19 cellular contexts compared by ENCODE assay signal in the genomic region with DNA sequence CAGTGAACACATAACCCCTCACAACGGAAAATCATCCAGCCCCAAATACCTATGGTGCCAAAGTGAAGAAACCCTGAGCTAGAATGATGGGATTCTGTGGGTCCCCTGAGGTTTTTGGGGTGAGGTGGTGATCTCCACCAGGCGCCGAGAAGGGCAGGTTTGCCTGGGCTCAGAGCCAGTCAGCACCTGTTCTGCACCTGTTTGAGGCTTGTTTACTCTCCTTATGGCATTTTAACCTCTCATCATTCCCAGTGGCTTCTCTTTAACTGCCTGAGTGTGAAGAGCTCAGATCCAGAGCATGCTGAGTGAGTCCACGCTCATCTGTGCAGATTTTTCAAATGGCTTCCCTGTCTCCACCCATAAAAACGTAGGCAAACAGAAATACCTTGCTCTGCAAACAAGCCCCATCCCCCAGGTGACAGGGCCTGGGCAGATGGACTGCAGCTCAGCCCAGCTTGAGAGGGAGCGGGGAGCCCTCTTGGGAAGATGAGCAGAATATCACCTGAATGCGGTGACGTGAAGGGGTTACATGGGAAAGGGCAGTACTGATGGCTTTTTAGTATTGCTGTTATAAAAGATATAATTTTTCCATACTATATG. TPM values are rescaled to one million over a fixed set of nuclear protein-coding genes. Genes with fewer than 3 reads are reported as not detected.
DNase-seq lines count a peak whose midpoint lies in the region; ATAC-seq and TF ChIP-seq lines count a peak whose summit lies in the region.
"Had no signal": no experiment of that assay in that cellular context is flagged by ENCODE, and none has a peak within 500 bp of the region (broad histone marks: within the 10 kb centered on the region; RNA-seq: fewer than 3 reads in every experiment).

No MANE protein-coding gene starts in this region.

- ATAC-seq in left lobe of liver (no peak), HG03521 (IDR thresholded peaks at IDR 0.05; ENCODE audit: unreplicated experiment) (no peak)
- ATAC-seq: activated CD4-positive, alpha-beta T cell treated with anti-CD3 and anti-CD28 coated beads for 36 hours had no signal

- H3K9me3 ChIP-seq in WERI-Rb-1 (ENCODE audit: severe bottlenecking), result peaks cover 1% of the 10 kb centered on the region

- DNase-seq in COLO668 (lab: John Stamatoyannopoulos, UW; ENCODE audit: unreplicated experiment), result peak; percentile 90
- peak; percentile 24 for DNase-seq in NCI-H128 (lab: John Stamatoyannopoulos, UW; ENCODE audit: unreplicated experiment)
- DNase-seq in NCI-H2171 treated with DMSO at 0.1 percent for 48 hours (lab: John Stamatoyannopoulos, UW), result peak; percentile 96
- peak; percentile 24 for DNase-seq in WERI-Rb-1
- no peak for DNase-seq in amygdala (lab: John Stamatoyannopoulos, UW)
- DNase-seq in left lobe of liver (ENCODE audit: low spot score), result no peak
- DNase-seq in T-helper 9 cell, result no peak
- DNase-seq: activated CD4-positive, alpha-beta T cell treated with anti-CD3 and anti-CD28 coated beads for 36 hours; activated gamma-delta T cell; anterior cingulate cortex; HCEC 1CT; hippocampal formation; kidney; stimulated activated CD4-positive, alpha-beta T cell treated with anti-CD3 and anti-CD28 coated beads, Interleukin-15, amount 100 ng/mL, for 24 hours; stimulated activated naive CD4-positive, alpha-beta T cell; upper lobe of left lung had no signal

- H3K4me3 ChIP-seq in WERI-Rb-1 (ENCODE audit: low read depth, low read length), result no peak overlapping the region
- H3K4me3 ChIP-seq: neural progenitor cell, upper lobe of left lung had no signal

- no peaks in the 10 kb centered on the region for H3K36me3 ChIP-seq in WERI-Rb-1
- H3K36me3 ChIP-seq: neural progenitor cell, upper lobe of left lung had no signal

- H3K27me3 ChIP-seq in WERI-Rb-1 (ENCODE audit: insufficient read depth, low read depth, severe bottlenecking), result no peaks in the 10 kb centered on the region
- H3K27me3 ChIP-seq: neural progenitor cell, upper lobe of left lung had no signal

- no peak for TF ChIP-seq CTCF in WERI-Rb-1 (IDR thresholded peaks at IDR 0.05; ENCODE audit: low read depth, low read length)

- H3K27ac ChIP-seq in WERI-Rb-1, result no peak overlapping the region
- H3K27ac ChIP-seq: neural progenitor cell, upper lobe of left lung had no signal

RNA-seq across cellular contexts. Expression of a gene that starts 40.1 kb away (rescaled TPM):
- total RNA-seq in left lobe of liver, result not detected
- total RNA-seq: activated CD4-positive, alpha-beta T cell treated with anti-CD3 and anti-CD28 coated beads for 36 hours; kidney; SK-MEL-5; upper lobe of left lung had no signal

Comparison
In these comparisons a context has a peak if more than half of its experiments do, and no peak if none do; other contexts are left out.
1. DNase-seq: peak in COLO668 (single experiment), NCI-H128 (single experiment), NCI-H2171 treated with DMSO at 0.1 percent for 48 hours (single experiment) and WERI-Rb-1 (single experiment); none in amygdala (0 of 56), left lobe of liver (single experiment) and T-helper 9 cell (single experiment).